Comparison of ENCODE assay signal across 1 cellular context in the genomic region with DNA sequence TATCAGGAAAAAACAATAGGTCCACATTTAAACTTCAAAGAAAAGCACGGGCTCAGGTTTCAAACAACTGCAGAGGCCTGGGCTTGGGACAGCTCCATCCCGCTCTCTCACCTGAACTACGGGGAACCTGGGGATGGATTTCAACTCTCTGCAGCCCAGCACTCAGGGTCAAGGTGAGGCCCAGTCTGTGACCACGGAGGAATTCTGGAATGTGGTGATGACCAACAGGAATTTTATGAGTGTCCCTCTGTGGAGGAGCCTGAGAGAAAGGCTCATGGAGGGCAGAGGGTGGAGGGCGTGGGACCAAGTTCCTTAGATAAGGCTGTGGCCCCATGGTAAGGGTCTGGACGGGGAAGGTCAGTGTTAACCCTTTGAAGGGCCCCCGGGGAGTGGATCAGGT.
TF ChIP-seq lines count a peak whose summit lies in the region.

No MANE protein-coding gene starts in this region.

TF ChIP-seq in GM23338, 12 proteins besides CTCF, POLR2A, EP300 and RAD21 (continued from another document):
- TF ChIP-seq ZNF462 (CRISPR knock-in tag; IDR thresholded peaks at IDR 0.05) (no peak), ZNF331 (CRISPR knock-in tag; IDR thresholded peaks at IDR 0.05; ENCODE audit: low read depth) (no peak), ETS1 (IDR thresholded peaks at IDR 0.05) (no peak)
TF ChIP-seq in GM23338: peak in this region for 0.
